19 cellular contexts compared by ENCODE assay signal in genomic region chr4:13833171-13833804, GRCh38.
DNase-seq lines count a peak whose midpoint lies in the region; ATAC-seq and TF ChIP-seq lines count a peak whose summit lies in the region.
"Had no signal": no experiment of that assay in that cellular context is flagged by ENCODE, and none has a peak within 500 bp of the region (broad histone marks: within the 10 kb centered on the region; RNA-seq: fewer than 3 reads in every experiment).

No MANE protein-coding gene starts in this region.

- intact Hi-C loops in Right ventricle myocardium inferior (cut with DNase I) (no loop called here), cardiac septum (cut with DNase I) (no loop called here), left ventricle myocardium superior (cut with micrococcal nuclease) (loop anchor here (10.0 kb wide), 1 partner anchor 148 kb away; no protein-coding TSS in a partner anchor)

- no peaks in the 10 kb centered on the region for H3K36me3 Mint-ChIP-seq in endothelial cell (ENCODE audit: low read depth, unreplicated experiment)
- H3K36me3 Mint-ChIP-seq: CD14-positive monocyte had no signal

- no peak overlapping the region for H3K27ac Mint-ChIP-seq in endothelial cell (ENCODE audit: unreplicated experiment)
- no peak overlapping the region for H3K27ac Mint-ChIP-seq in stimulated activated naive CD8-positive, alpha-beta T cell treated with anti-CD3 and anti-CD28 coated beads, Interleukin-15, amount 100 ng/mL, for 72 hours
- H3K27ac Mint-ChIP-seq: B cell, CD14-positive monocyte had no signal

- ATAC-seq in Right ventricle myocardium inferior (peak; percentile 40), foreskin keratinocyte (peak; percentile 15), left ventricle myocardium superior (peak; percentile 78), GM19455 (IDR thresholded peaks at IDR 0.05; ENCODE audit: unreplicated experiment) (no peak), HG02759 (IDR thresholded peaks at IDR 0.05; ENCODE audit: unreplicated experiment) (no peak)
- ATAC-seq in stimulated activated naive CD8-positive, alpha-beta T cell treated with anti-CD3 and anti-CD28 coated beads, Interleukin-15, amount 100 ng/mL, for 72 hours: no peak

- no peak overlapping the region for H3K4me3 Mint-ChIP-seq in endothelial cell (ENCODE audit: unreplicated experiment)
- no peak overlapping the region for H3K4me3 Mint-ChIP-seq in stimulated activated naive CD8-positive, alpha-beta T cell treated with anti-CD3 and anti-CD28 coated beads, Interleukin-15, amount 100 ng/mL, for 72 hours
- H3K4me3 Mint-ChIP-seq: B cell, CD14-positive monocyte had no signal

- peaks cover 4% of the 10 kb centered on the region for H3K4me1 Mint-ChIP-seq in endothelial cell (ENCODE audit: unreplicated experiment)
- no peaks in the 10 kb centered on the region for H3K4me1 Mint-ChIP-seq in stimulated activated naive CD8-positive, alpha-beta T cell treated with anti-CD3 and anti-CD28 coated beads, Interleukin-15, amount 100 ng/mL, for 72 hours
- H3K4me1 Mint-ChIP-seq: B cell, CD14-positive monocyte had no signal

- TF ChIP-seq CTCF in foreskin keratinocyte (conservative IDR thresholded peaks at IDR 0.05): no peak
- TF ChIP-seq CTCF in endothelial cell (IDR thresholded peaks at IDR 0.05; ENCODE audit: unreplicated experiment): no peak

- H3K27ac ChIP-seq in foreskin keratinocyte: no peak overlapping the region
- H3K27ac ChIP-seq: SJCRH30 had no signal

- no peaks in the 10 kb centered on the region for H3K9me3 Mint-ChIP-seq in endothelial cell (ENCODE audit: unreplicated experiment)
- H3K9me3 Mint-ChIP-seq in stimulated activated naive CD8-positive, alpha-beta T cell treated with anti-CD3 and anti-CD28 coated beads, Interleukin-15, amount 100 ng/mL, for 72 hours: no peaks in the 10 kb centered on the region

- H3K27me3 Mint-ChIP-seq in endothelial cell (ENCODE audit: unreplicated experiment): no peaks in the 10 kb centered on the region
- H3K27me3 Mint-ChIP-seq in stimulated activated naive CD8-positive, alpha-beta T cell treated with anti-CD3 and anti-CD28 coated beads, Interleukin-15, amount 100 ng/mL, for 72 hours: peaks cover 34% of the 10 kb centered on the region

- DNase-seq in Right ventricle myocardium inferior (ENCODE audit: missing footprints) (no peak), cardiac septum (ENCODE audit: low spot score) (no peak), foreskin keratinocyte (peak; percentile 35 to 72), left ventricle myocardium superior (no peak), endothelial cell (ENCODE audit: low spot score) (no peak)
- no peak for DNase-seq in stimulated activated naive CD8-positive, alpha-beta T cell treated with anti-CD3 and anti-CD28 coated beads, Interleukin-15, amount 100 ng/mL, for 72 hours
- DNase-seq: GDM1, Kasumi-1, MG63, NCI-H1436 treated with DMSO at 0.1 percent for 48 hours, NCI-H2029, NCI-H2227 treated with DMSO at 0.1 percent for 48 hours, NCI-H510A treated with DMSO at 0.1 percent for 48 hours, NCI-H748 treated with DMSO at 0.1 percent for 48 hours, SJCRH30 had no signal

- peaks cover 3% of the 10 kb centered on the region for H3K4me1 ChIP-seq in foreskin keratinocyte
- H3K4me1 ChIP-seq: SJCRH30 had no signal

- peaks cover 2% of the 10 kb centered on the region for H3K27me3 ChIP-seq in foreskin keratinocyte
- H3K27me3 ChIP-seq: MG63 had no signal

Comparison
In these comparisons a context has a peak if more than half of its experiments do, and no peak if none do; other contexts are left out.
1. ATAC-seq: peak in Right ventricle myocardium inferior (single experiment), foreskin keratinocyte (single experiment) and left ventricle myocardium superior (single experiment); none in stimulated activated naive CD8-positive, alpha-beta T cell treated with anti-CD3 and anti-CD28 coated beads, Interleukin-15, amount 100 ng/mL, for 72 hours (single experiment), GM19455 (single experiment) and HG02759 (single experiment).
2. DNase-seq: peak in foreskin keratinocyte (2 of 2); none in Right ventricle myocardium inferior (single experiment), cardiac septum (single experiment), left ventricle myocardium superior (single experiment), endothelial cell (single experiment) and stimulated activated naive CD8-positive, alpha-beta T cell treated with anti-CD3 and anti-CD28 coated beads, Interleukin-15, amount 100 ng/mL, for 72 hours (0 of 2).